Comparison of ENCODE assay signal across 1 cellular context in genomic region chr12:56158029-56158925, GRCh38.
TF ChIP-seq lines count a peak whose summit lies in the region.

MYL6 (plus strand) TSS chr12:56158359; CDS start chr12:56158402, 43 bp downstream.

TF ChIP-seq in HepG2, 621 proteins besides CTCF, POLR2A, EP300 and RAD21 (continued from another document and continues in another):
- TF ChIP-seq, protein P1, sequence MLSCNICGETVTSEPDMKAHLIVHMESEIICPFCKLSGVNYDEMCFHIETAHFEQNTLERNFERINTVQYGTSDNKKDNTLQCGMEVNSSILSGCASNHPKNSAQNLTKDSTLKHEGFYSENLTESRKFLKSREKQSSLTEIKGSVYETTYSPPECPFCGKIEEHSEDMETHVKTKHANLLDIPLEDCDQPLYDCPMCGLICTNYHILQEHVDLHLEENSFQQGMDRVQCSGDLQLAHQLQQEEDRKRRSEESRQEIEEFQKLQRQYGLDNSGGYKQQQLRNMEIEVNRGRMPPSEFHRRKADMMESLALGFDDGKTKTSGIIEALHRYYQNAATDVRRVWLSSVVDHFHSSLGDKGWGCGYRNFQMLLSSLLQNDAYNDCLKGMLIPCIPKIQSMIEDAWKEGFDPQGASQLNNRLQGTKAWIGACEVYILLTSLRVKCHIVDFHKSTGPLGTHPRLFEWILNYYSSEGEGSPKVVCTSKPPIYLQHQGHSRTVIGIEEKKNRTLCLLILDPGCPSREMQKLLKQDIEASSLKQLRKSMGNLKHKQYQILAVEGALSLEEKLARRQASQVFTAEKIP (CRISPR knock-in tag; IDR thresholded peaks at IDR 0.05; ENCODE audit: borderline replicate concordance): no peak
- TF ChIP-seq MZF1 (CRISPR knock-in tag; IDR thresholded peaks at IDR 0.05; ENCODE audit: borderline replicate concordance): no peak
- no peak for TF ChIP-seq ZNF550 (CRISPR knock-in tag; IDR thresholded peaks at IDR 0.05; ENCODE audit: borderline replicate concordance)
- no peak for TF ChIP-seq ZNF337 (CRISPR knock-in tag; IDR thresholded peaks at IDR 0.05; ENCODE audit: borderline replicate concordance, low read depth)
- TF ChIP-seq TFE3 (CRISPR knock-in tag; IDR thresholded peaks at IDR 0.05): no peak
- no peak for TF ChIP-seq MAFG (CRISPR knock-in tag; IDR thresholded peaks at IDR 0.05)
- no peak for TF ChIP-seq ARNT2 (CRISPR knock-in tag; IDR thresholded peaks at IDR 0.05; ENCODE audit: low read depth)
- TF ChIP-seq, protein P2, sequence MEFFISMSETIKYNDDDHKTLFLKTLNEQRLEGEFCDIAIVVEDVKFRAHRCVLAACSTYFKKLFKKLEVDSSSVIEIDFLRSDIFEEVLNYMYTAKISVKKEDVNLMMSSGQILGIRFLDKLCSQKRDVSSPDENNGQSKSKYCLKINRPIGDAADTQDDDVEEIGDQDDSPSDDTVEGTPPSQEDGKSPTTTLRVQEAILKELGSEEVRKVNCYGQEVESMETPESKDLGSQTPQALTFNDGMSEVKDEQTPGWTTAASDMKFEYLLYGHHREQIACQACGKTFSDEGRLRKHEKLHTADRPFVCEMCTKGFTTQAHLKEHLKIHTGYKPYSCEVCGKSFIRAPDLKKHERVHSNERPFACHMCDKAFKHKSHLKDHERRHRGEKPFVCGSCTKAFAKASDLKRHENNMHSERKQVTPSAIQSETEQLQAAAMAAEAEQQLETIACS (CRISPR knock-in tag; IDR thresholded peaks at IDR 0.05): no peak
- TF ChIP-seq ZSCAN22 (CRISPR knock-in tag; IDR thresholded peaks at IDR 0.05): no peak
- no peak for TF ChIP-seq ZNF121 (CRISPR knock-in tag; IDR thresholded peaks at IDR 0.05)
- TF ChIP-seq ETV6 (CRISPR knock-in tag; conservative IDR thresholded peaks at IDR 0.05): 0 out of 2 replicates have a peak, but pooled peaks have one; percentile 16
- TF ChIP-seq ZNF672 (CRISPR knock-in tag; IDR thresholded peaks at IDR 0.05): no peak
- TF ChIP-seq TOPORS (CRISPR knock-in tag; IDR thresholded peaks at IDR 0.05): no peak
- TF ChIP-seq ZBED4 (CRISPR knock-in tag; IDR thresholded peaks at IDR 0.05; ENCODE audit: borderline replicate concordance): no peak
- TF ChIP-seq YEATS4 (CRISPR knock-in tag; IDR thresholded peaks at IDR 0.05; ENCODE audit: borderline replicate concordance): peak; percentile 40
- TF ChIP-seq, protein P3, sequence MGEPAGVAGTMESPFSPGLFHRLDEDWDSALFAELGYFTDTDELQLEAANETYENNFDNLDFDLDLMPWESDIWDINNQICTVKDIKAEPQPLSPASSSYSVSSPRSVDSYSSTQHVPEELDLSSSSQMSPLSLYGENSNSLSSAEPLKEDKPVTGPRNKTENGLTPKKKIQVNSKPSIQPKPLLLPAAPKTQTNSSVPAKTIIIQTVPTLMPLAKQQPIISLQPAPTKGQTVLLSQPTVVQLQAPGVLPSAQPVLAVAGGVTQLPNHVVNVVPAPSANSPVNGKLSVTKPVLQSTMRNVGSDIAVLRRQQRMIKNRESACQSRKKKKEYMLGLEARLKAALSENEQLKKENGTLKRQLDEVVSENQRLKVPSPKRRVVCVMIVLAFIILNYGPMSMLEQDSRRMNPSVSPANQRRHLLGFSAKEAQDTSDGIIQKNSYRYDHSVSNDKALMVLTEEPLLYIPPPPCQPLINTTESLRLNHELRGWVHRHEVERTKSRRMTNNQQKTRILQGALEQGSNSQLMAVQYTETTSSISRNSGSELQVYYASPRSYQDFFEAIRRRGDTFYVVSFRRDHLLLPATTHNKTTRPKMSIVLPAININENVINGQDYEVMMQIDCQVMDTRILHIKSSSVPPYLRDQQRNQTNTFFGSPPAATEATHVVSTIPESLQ (CRISPR knock-in tag; conservative IDR thresholded peaks at IDR 0.05): 0 out of 2 replicates have a peak, but pooled peaks have one; percentile 39
- TF ChIP-seq, protein P4, sequence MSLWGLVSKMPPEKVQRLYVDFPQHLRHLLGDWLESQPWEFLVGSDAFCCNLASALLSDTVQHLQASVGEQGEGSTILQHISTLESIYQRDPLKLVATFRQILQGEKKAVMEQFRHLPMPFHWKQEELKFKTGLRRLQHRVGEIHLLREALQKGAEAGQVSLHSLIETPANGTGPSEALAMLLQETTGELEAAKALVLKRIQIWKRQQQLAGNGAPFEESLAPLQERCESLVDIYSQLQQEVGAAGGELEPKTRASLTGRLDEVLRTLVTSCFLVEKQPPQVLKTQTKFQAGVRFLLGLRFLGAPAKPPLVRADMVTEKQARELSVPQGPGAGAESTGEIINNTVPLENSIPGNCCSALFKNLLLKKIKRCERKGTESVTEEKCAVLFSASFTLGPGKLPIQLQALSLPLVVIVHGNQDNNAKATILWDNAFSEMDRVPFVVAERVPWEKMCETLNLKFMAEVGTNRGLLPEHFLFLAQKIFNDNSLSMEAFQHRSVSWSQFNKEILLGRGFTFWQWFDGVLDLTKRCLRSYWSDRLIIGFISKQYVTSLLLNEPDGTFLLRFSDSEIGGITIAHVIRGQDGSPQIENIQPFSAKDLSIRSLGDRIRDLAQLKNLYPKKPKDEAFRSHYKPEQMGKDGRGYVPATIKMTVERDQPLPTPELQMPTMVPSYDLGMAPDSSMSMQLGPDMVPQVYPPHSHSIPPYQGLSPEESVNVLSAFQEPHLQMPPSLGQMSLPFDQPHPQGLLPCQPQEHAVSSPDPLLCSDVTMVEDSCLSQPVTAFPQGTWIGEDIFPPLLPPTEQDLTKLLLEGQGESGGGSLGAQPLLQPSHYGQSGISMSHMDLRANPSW (CRISPR knock-in tag; IDR thresholded peaks at IDR 0.05; ENCODE audit: borderline replicate concordance): no peak
- TF ChIP-seq HDAC1 (CRISPR knock-in tag; IDR thresholded peaks at IDR 0.05): peak; percentile 88
- TF ChIP-seq ZNF629 (CRISPR knock-in tag; conservative IDR thresholded peaks at IDR 0.05): no peak
- TF ChIP-seq MBNL3 (CRISPR knock-in tag; conservative IDR thresholded peaks at IDR 0.05): no peak
- TF ChIP-seq SIN3B (IDR thresholded peaks at IDR 0.05; ENCODE audit: low read length): no peak
- no peak for TF ChIP-seq MTA1 (CRISPR knock-in tag; IDR thresholded peaks at IDR 0.05; ENCODE audit: borderline replicate concordance)
- no peak for TF ChIP-seq ZBTB1 (CRISPR knock-in tag; IDR thresholded peaks at IDR 0.05; ENCODE audit: borderline replicate concordance)
- TF ChIP-seq DR1 (CRISPR knock-in tag; IDR thresholded peaks at IDR 0.05): peak; percentile 99
- TF ChIP-seq ZBTB21 (CRISPR knock-in tag; IDR thresholded peaks at IDR 0.05): peak; percentile 57; the same call in 1 of the 2 replicates
- no peak for TF ChIP-seq FLYWCH1 (CRISPR knock-in tag; IDR thresholded peaks at IDR 0.05)
- TF ChIP-seq, protein P5, sequence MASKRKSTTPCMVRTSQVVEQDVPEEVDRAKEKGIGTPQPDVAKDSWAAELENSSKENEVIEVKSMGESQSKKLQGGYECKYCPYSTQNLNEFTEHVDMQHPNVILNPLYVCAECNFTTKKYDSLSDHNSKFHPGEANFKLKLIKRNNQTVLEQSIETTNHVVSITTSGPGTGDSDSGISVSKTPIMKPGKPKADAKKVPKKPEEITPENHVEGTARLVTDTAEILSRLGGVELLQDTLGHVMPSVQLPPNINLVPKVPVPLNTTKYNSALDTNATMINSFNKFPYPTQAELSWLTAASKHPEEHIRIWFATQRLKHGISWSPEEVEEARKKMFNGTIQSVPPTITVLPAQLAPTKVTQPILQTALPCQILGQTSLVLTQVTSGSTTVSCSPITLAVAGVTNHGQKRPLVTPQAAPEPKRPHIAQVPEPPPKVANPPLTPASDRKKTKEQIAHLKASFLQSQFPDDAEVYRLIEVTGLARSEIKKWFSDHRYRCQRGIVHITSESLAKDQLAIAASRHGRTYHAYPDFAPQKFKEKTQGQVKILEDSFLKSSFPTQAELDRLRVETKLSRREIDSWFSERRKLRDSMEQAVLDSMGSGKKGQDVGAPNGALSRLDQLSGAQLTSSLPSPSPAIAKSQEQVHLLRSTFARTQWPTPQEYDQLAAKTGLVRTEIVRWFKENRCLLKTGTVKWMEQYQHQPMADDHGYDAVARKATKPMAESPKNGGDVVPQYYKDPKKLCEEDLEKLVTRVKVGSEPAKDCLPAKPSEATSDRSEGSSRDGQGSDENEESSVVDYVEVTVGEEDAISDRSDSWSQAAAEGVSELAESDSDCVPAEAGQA (IDR thresholded peaks at IDR 0.05; ENCODE audit: low read depth): peak; percentile 58; the same call in 1 of the 2 replicates
- TF ChIP-seq, protein P5 (CRISPR knock-in tag; IDR thresholded peaks at IDR 0.05; ENCODE audit: borderline replicate concordance): no peak
- TF ChIP-seq ZNF263 (CRISPR knock-in tag; IDR thresholded peaks at IDR 0.05): no peak
- TF ChIP-seq ZFP82 (CRISPR knock-in tag; IDR thresholded peaks at IDR 0.05; ENCODE audit: borderline replicate concordance): 0 out of 2 replicates have a peak, but pooled peaks have one; percentile 60
- TF ChIP-seq BCL3 (CRISPR knock-in tag; IDR thresholded peaks at IDR 0.05): peak; percentile 73; the same call in 1 of the 2 replicates
- TF ChIP-seq NFE2 (CRISPR knock-in tag; IDR thresholded peaks at IDR 0.05): no peak
- TF ChIP-seq ZNF44 (CRISPR knock-in tag; IDR thresholded peaks at IDR 0.05): no peak
- TF ChIP-seq, protein P6, sequence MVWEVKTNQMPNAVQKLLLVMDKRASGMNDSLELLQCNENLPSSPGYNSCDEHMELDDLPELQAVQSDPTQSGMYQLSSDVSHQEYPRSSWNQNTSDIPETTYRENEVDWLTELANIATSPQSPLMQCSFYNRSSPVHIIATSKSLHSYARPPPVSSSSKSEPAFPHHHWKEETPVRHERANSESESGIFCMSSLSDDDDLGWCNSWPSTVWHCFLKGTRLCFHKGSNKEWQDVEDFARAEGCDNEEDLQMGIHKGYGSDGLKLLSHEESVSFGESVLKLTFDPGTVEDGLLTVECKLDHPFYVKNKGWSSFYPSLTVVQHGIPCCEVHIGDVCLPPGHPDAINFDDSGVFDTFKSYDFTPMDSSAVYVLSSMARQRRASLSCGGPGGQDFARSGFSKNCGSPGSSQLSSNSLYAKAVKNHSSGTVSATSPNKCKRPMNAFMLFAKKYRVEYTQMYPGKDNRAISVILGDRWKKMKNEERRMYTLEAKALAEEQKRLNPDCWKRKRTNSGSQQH (CRISPR knock-in tag; IDR thresholded peaks at IDR 0.05; ENCODE audit: low read depth): no peak
- TF ChIP-seq ZKSCAN1 (IDR thresholded peaks at IDR 0.05; ENCODE audit: low read length): no peak
- TF ChIP-seq SAFB2 (CRISPR knock-in tag; IDR thresholded peaks at IDR 0.05; ENCODE audit: borderline replicate concordance, low read depth): peak; percentile 34; the same call in 1 of the 2 replicates
- TF ChIP-seq ZNF143 (CRISPR knock-in tag; IDR thresholded peaks at IDR 0.05): no peak
- TF ChIP-seq PHF5A (CRISPR knock-in tag; IDR thresholded peaks at IDR 0.05; ENCODE audit: low read depth, unreplicated experiment): peak; percentile 15
